1 cellular context compared by ENCODE assay signal in the genomic region with DNA sequence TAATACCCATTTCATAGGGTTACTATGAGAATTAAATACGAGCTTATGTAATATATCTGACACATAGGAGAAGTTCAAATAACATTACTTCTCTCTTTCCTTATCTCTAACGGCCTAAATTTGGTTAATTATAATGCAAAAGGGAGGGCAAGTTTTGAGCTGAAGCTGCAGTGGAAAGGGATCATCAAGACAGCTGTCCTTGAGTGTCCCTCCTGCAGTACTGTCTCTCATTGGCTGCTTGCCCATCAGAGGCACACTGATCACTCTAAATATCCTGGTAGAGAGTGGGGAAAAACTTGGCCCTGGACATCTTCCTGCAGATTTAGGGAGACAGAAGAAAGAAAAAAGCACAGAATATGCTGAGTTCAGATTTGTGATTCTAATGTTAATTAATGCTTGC.
TF ChIP-seq lines count a peak whose summit lies in the region.

No MANE protein-coding gene starts in this region.

TF ChIP-seq in GM23338, 12 proteins besides CTCF, POLR2A, EP300 and RAD21 (continued from another document):
- TF ChIP-seq, protein P1, sequence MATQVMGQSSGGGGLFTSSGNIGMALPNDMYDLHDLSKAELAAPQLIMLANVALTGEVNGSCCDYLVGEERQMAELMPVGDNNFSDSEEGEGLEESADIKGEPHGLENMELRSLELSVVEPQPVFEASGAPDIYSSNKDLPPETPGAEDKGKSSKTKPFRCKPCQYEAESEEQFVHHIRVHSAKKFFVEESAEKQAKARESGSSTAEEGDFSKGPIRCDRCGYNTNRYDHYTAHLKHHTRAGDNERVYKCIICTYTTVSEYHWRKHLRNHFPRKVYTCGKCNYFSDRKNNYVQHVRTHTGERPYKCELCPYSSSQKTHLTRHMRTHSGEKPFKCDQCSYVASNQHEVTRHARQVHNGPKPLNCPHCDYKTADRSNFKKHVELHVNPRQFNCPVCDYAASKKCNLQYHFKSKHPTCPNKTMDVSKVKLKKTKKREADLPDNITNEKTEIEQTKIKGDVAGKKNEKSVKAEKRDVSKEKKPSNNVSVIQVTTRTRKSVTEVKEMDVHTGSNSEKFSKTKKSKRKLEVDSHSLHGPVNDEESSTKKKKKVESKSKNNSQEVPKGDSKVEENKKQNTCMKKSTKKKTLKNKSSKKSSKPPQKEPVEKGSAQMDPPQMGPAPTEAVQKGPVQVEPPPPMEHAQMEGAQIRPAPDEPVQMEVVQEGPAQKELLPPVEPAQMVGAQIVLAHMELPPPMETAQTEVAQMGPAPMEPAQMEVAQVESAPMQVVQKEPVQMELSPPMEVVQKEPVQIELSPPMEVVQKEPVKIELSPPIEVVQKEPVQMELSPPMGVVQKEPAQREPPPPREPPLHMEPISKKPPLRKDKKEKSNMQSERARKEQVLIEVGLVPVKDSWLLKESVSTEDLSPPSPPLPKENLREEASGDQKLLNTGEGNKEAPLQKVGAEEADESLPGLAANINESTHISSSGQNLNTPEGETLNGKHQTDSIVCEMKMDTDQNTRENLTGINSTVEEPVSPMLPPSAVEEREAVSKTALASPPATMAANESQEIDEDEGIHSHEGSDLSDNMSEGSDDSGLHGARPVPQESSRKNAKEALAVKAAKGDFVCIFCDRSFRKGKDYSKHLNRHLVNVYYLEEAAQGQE (IDR thresholded peaks at IDR 0.05; ENCODE audit: unreplicated experiment), result no peak
- TF ChIP-seq ZNF114 (CRISPR knock-in tag; IDR thresholded peaks at IDR 0.05) (no peak), CREB1 (CRISPR knock-in tag; IDR thresholded peaks at IDR 0.05; ENCODE audit: low read depth) (no peak), EZH2 (IDR thresholded peaks at IDR 0.05; ENCODE audit: low read depth, unreplicated experiment) (no peak), NANOG (IDR thresholded peaks at IDR 0.05; ENCODE audit: borderline replicate concordance) (no peak)
